ENCODE assay signal across 29 cellular contexts in genomic region chr7:75924251-75924650, GRCh38.
"Had no signal": no experiment of that assay in that cellular context is flagged by ENCODE, and none has a peak within 500 bp of the region (broad histone marks: within the 10 kb centered on the region; RNA-seq: fewer than 3 reads in every experiment).

No MANE protein-coding gene starts in this region.

- H3K36me3 ChIP-seq: brain microvascular endothelial cell, WERI-Rb-1 had no signal

- H3K27me3 ChIP-seq: brain microvascular endothelial cell, dorsolateral prefrontal cortex, esophagus muscularis mucosa, foreskin keratinocyte, gastroesophageal sphincter had no signal

- H3K4me3 ChIP-seq: coronary artery, dorsolateral prefrontal cortex, esophagus muscularis mucosa, gastroesophageal sphincter had no signal

- H3K27ac ChIP-seq: brain microvascular endothelial cell, coronary artery, dorsolateral prefrontal cortex, esophagus muscularis mucosa, foreskin keratinocyte, gastroesophageal sphincter, WERI-Rb-1 had no signal

- DNase-seq: activated B cell treated with CpG ODN at 0.5 μM for 24 hours; activated CD4-positive, alpha-beta memory T cell treated with anti-CD3 and anti-CD28 coated beads, Interleukin-2, amount 10 ng/mL, durations not matched to agents 7 days and 5 days; activated CD4-positive, alpha-beta T cell treated with anti-CD3 and anti-CD28 coated beads, Interleukin-2, amount 10 ng/mL, durations not matched to agents 24 days and 14 days; activated CD8-positive, alpha-beta memory T cell treated with anti-CD3 and anti-CD28 coated beads, Interleukin-2, amount 50 U/mL, for 48 hours; activated effector memory CD4-positive, alpha-beta T cell treated with Interleukin-2 at 50 U/mL for 16 hours; activated gamma-delta T cell treated with Interleukin-2 at 50 U/mL for 16 hours; activated naive CD4-positive, alpha-beta T cell treated with anti-CD3 and anti-CD28 coated beads, Interleukin-2, amount 50 U/mL, for 16 hours; activated naive CD4-positive, alpha-beta T cell treated with Interleukin-2 at 50 U/mL for 16 hours; activated T-cell treated with anti-CD3 and anti-CD28 coated beads for 4 hours; activated T-cell treated with anti-CD3 and anti-CD28 coated beads, Interleukin-2, amount 50 U/mL, for 4 hours; amniotic stem cell; anterior cingulate cortex; brain microvascular endothelial cell; dorsolateral prefrontal cortex; effector memory CD4-positive, alpha-beta T cell; endodermal cell; foreskin keratinocyte; head of caudate nucleus; T-helper 1 cell; T-helper 17 cell; T1000; WERI-Rb-1 had no signal

- ATAC-seq: activated CD4-positive, CD25-positive, alpha-beta regulatory T cell treated with anti-CD3 and anti-CD28 coated beads, Interleukin-2, amount 50 U/mL, for 24 hours; activated T-cell treated with anti-CD3 and anti-CD28 coated beads, Interleukin-2, amount 50 U/mL, for 4 hours; activated T-helper 17 cell treated with anti-CD3 and anti-CD28 coated beads, Interleukin-2, amount 50 U/mL, for 72 hours; foreskin keratinocyte; gastroesophageal sphincter; T-helper 17 cell had no signal

- H3K9me3 ChIP-seq: esophagus muscularis mucosa, gastroesophageal sphincter had no signal

- H3K4me1 ChIP-seq: foreskin keratinocyte had no signal

- FAIRE-seq: astrocyte, bronchial epithelial cell had no signal
